ENCODE assay signal across 8 cellular contexts in genomic region chr2:165902929-165903328, GRCh38. TPM values are rescaled to one million over a fixed set of nuclear protein-coding genes. Genes with fewer than 3 reads are reported as not detected.
DNase-seq lines count a peak whose midpoint lies in the region; ATAC-seq, FAIRE-seq and TF ChIP-seq lines count a peak whose summit lies in the region.

No MANE protein-coding gene starts in this region.

- no peaks in the 10 kb centered on the region for H3K9me2 ChIP-seq in GM23338 (ENCODE audit: insufficient read depth)

- peak overlapping the region; percentile 48 for H3K4me3 Mint-ChIP-seq in activated CD4-positive, alpha-beta T cell treated with anti-CD3 and anti-CD28 coated beads, Interleukin-2, amount 10 ng/mL, durations not matched to agents 24 days and 14 days
- H3K4me3 Mint-ChIP-seq in GM23338, result no peak overlapping the region

- ATAC-seq in sciatic nerve (peak; percentile 86), GM23338 (no peak), HG03135 (IDR thresholded peaks at IDR 0.05; ENCODE audit: unreplicated experiment) (no peak)

- peaks cover 19% of the 10 kb centered on the region for H3K4me1 Mint-ChIP-seq in activated CD4-positive, alpha-beta T cell treated with anti-CD3 and anti-CD28 coated beads, Interleukin-2, amount 10 ng/mL, durations not matched to agents 24 days and 14 days
- no peaks in the 10 kb centered on the region for H3K4me1 Mint-ChIP-seq in GM23338

- H3K4me1 ChIP-seq in mammary epithelial cell (ENCODE audit: insufficient read depth, low read length) (peaks cover 10% of the 10 kb centered on the region), GM23338 (ENCODE audit: insufficient read depth) (no peaks in the 10 kb centered on the region)

- DNase-seq in activated CD4-positive, alpha-beta T cell treated with anti-CD3 and anti-CD28 coated beads, Interleukin-2, amount 10 ng/mL, durations not matched to agents 24 days and 14 days, result peak; percentile 62
- DNase-seq in activated CD4-positive, alpha-beta T cell treated with anti-CD3 and anti-CD28 coated beads for 1 hour, result no peak
- peak; percentile 4 for DNase-seq in HTR-8/SVneo (ENCODE audit: insufficient read length, low spot score)
- DNase-seq in mammary epithelial cell, result peak; percentile 9
- DNase-seq in sciatic nerve (ENCODE audit: low spot score), result no peak
- no peak for DNase-seq in GM23338 (ENCODE audit: low spot score)
- DNase-seq in SW480 (ENCODE audit: low spot score), result no peak

- FAIRE-seq in HTR-8/SVneo (lab: Jason Lieb, UNC), result no peak

- H3K79me2 ChIP-seq in mammary epithelial cell (ENCODE audit: insufficient read depth, low read length) (no peaks in the 10 kb centered on the region), GM23338 (replicated peaks; ENCODE audit: insufficient read depth) (no peaks in the 10 kb centered on the region)

- no TSS peak for BruUV-seq in mammary epithelial cell (replicated peaks; lab: Mats Ljungman, UMichigan)

- no peaks in the 10 kb centered on the region for H3K9me3 ChIP-seq in mammary epithelial cell (replicated peaks; ENCODE audit: insufficient read depth, low read length)

- H3F3A ChIP-seq in GM23338 (replicated peaks; ENCODE audit: low read depth), result no peaks in the 10 kb centered on the region

- no peaks in the 10 kb centered on the region for H4K20me1 ChIP-seq in mammary epithelial cell (ENCODE audit: insufficient read depth, low read length)
- no peaks in the 10 kb centered on the region for H4K20me1 ChIP-seq in GM23338 (replicated peaks; ENCODE audit: insufficient read depth)

- H3K36me3 Mint-ChIP-seq in activated CD4-positive, alpha-beta T cell treated with anti-CD3 and anti-CD28 coated beads, Interleukin-2, amount 10 ng/mL, durations not matched to agents 24 days and 14 days (ENCODE audit: low read depth), result peaks cover 33% of the 10 kb centered on the region
- peaks cover 9% of the 10 kb centered on the region; the same call in 2 of the 3 replicates for H3K36me3 Mint-ChIP-seq in GM23338 (ENCODE audit: low read depth)

- in situ Hi-C loops in mammary epithelial cell (cut with MboI; ENCODE audit: low sequenced_read_pairs in 2 of 2), result no loop called here

- TF ChIP-seq CTCF in mammary epithelial cell (conservative IDR thresholded peaks at IDR 0.05 in 1 of 2, IDR thresholded peaks at IDR 0.05 in 1 of 2; ENCODE audit: extremely low read depth in 1 of 2, insufficient read depth in 1 of 2, low read depth in 1 of 2, low read length in 2 of 2) (no peak), GM23338 (conservative IDR thresholded peaks at IDR 0.05; ENCODE audit: low read depth in 2 of 2) (no peak)

- H3K9me3 Mint-ChIP-seq in activated CD4-positive, alpha-beta T cell treated with anti-CD3 and anti-CD28 coated beads, Interleukin-2, amount 10 ng/mL, durations not matched to agents 24 days and 14 days, result peaks cover 6% of the 10 kb centered on the region
- no peaks in the 10 kb centered on the region for H3K9me3 Mint-ChIP-seq in GM23338

- H3K4me2 ChIP-seq in mammary epithelial cell (ENCODE audit: insufficient read depth, low read depth, low read length) (no peak overlapping the region), GM23338 (no peak overlapping the region)

- CTCF ChIA-PET in mammary epithelial cell (lab: Charles Lee; ENCODE audit: low non-redundant PET), result no interaction called here

- H3K27me3 Mint-ChIP-seq in activated CD4-positive, alpha-beta T cell treated with anti-CD3 and anti-CD28 coated beads, Interleukin-2, amount 10 ng/mL, durations not matched to agents 24 days and 14 days, result no peaks in the 10 kb centered on the region
- H3K27me3 Mint-ChIP-seq in GM23338 (ENCODE audit: insufficient read depth, low read depth, poor library complexity), result no peaks in the 10 kb centered on the region

- H3K36me3 ChIP-seq in mammary epithelial cell (ENCODE audit: insufficient read depth, low read length) (peaks cover 3% of the 10 kb centered on the region), GM23338 (ENCODE audit: insufficient read depth) (peaks cover 15% of the 10 kb centered on the region)

- H2AFZ ChIP-seq in mammary epithelial cell (ENCODE audit: low read depth, low read length), result no peak overlapping the region
- no peak overlapping the region for H2AFZ ChIP-seq in GM23338

- H3K9ac ChIP-seq in mammary epithelial cell (ENCODE audit: insufficient read depth, low read length), result no peak overlapping the region

- dilution Hi-C loops in mammary epithelial cell (cut with HindIII; ENCODE audit: low sequenced_read_pairs), result no loop called here

- peak overlapping the region; percentile 52 for H3K27ac Mint-ChIP-seq in activated CD4-positive, alpha-beta T cell treated with anti-CD3 and anti-CD28 coated beads, Interleukin-2, amount 10 ng/mL, durations not matched to agents 24 days and 14 days
- H3K27ac Mint-ChIP-seq in GM23338, result no peak overlapping the region

- intact Hi-C loops in activated CD4-positive, alpha-beta T cell treated with anti-CD3 and anti-CD28 coated beads, Interleukin-2, amount 10 ng/mL, durations not matched to agents 24 days and 14 days (cut with micrococcal nuclease), result no loop called here
- intact Hi-C loops in mammary epithelial cell (cut with micrococcal nuclease), result no loop called here
- intact Hi-C loops in sciatic nerve (cut with DNase I), result no loop called here

- H3K4me3 ChIP-seq in mammary epithelial cell (replicated peaks in 1 of 3; ENCODE audit: insufficient read depth in 1 of 3, low read depth in 2 of 3, low read length in 3 of 3) (no peak overlapping the region), GM23338 (no peak overlapping the region)

- H3K27me3 ChIP-seq in mammary epithelial cell (ENCODE audit: insufficient read depth, low read length), result no peaks in the 10 kb centered on the region
- H3K27me3 ChIP-seq in GM23338 (ENCODE audit: insufficient read depth), result no peaks in the 10 kb centered on the region

- H3K27ac ChIP-seq in mammary epithelial cell (ENCODE audit: insufficient read depth, low read depth, low read length) (no peak overlapping the region), GM23338 (ENCODE audit: low read depth) (no peak overlapping the region)

TF ChIP-seq in GM23338, 12 proteins besides CTCF, POLR2A, EP300 and RAD21 (continues in another document):
- TF ChIP-seq JUNB (IDR thresholded peaks at IDR 0.05; ENCODE audit: unreplicated experiment) (no peak), ZNF114 (CRISPR knock-in tag; IDR thresholded peaks at IDR 0.05) (no peak), EZH2phosphoT487 (IDR thresholded peaks at IDR 0.05; ENCODE audit: unreplicated experiment) (no peak), POLR2AphosphoS5 (IDR thresholded peaks at IDR 0.05; ENCODE audit: low read depth) (no peak), ZNF331 (CRISPR knock-in tag; IDR thresholded peaks at IDR 0.05; ENCODE audit: low read depth) (no peak), EZH2 (IDR thresholded peaks at IDR 0.05; ENCODE audit: low read depth, unreplicated experiment) (no peak), REST (IDR thresholded peaks at IDR 0.05; ENCODE audit: unreplicated experiment) (no peak), NANOG (IDR thresholded peaks at IDR 0.05; ENCODE audit: borderline replicate concordance) (no peak), STAT1 (IDR thresholded peaks at IDR 0.05; ENCODE audit: unreplicated experiment) (no peak), CREB1 (CRISPR knock-in tag; IDR thresholded peaks at IDR 0.05; ENCODE audit: low read depth) (no peak), ETS1 (IDR thresholded peaks at IDR 0.05) (no peak)

RNA-seq across cellular contexts. Expression of gene TTC21B, which starts 50.6 kb away (rescaled TPM):
- total RNA-seq in activated CD4-positive, alpha-beta T cell treated with anti-CD3 and anti-CD28 coated beads, Interleukin-2, amount 10 ng/mL, durations not matched to agents 24 days and 14 days, result 21.4 and 22.7 TPM in 2 replicates
- total RNA-seq in mammary epithelial cell (10 to 100 TPM in 1 of 2 donors, 1 to 10 TPM in 1; 9.3 to 20.7 TPM), sciatic nerve (36.8 TPM)
- polyA plus RNA-seq in mammary epithelial cell (3.4 TPM), GM23338 (2016; fragmentation: Nextera tagmentation; extraction: Ambion mirVana) (8.4 and 10.1 TPM in 2 replicates)
- polyA minus RNA-seq in mammary epithelial cell, result 19.5 TPM
- total RNA-seq in GM23338 (2014; rRNA removed; shearing (Covaris generic)), result 32.8 and 39.5 TPM in 2 replicates

Comparison
In these comparisons a context has a peak if more than half of its experiments do, and no peak if none do; other contexts are left out.
1. DNase-seq: peak in activated CD4-positive, alpha-beta T cell treated with anti-CD3 and anti-CD28 coated beads, Interleukin-2, amount 10 ng/mL, durations not matched to agents 24 days and 14 days (single experiment), HTR-8/SVneo (single experiment) and mammary epithelial cell (single experiment); none in activated CD4-positive, alpha-beta T cell treated with anti-CD3 and anti-CD28 coated beads for 1 hour (single experiment), sciatic nerve (single experiment), GM23338 (single experiment) and SW480 (single experiment).